9 cellular contexts compared by ENCODE assay signal in the genomic region with DNA sequence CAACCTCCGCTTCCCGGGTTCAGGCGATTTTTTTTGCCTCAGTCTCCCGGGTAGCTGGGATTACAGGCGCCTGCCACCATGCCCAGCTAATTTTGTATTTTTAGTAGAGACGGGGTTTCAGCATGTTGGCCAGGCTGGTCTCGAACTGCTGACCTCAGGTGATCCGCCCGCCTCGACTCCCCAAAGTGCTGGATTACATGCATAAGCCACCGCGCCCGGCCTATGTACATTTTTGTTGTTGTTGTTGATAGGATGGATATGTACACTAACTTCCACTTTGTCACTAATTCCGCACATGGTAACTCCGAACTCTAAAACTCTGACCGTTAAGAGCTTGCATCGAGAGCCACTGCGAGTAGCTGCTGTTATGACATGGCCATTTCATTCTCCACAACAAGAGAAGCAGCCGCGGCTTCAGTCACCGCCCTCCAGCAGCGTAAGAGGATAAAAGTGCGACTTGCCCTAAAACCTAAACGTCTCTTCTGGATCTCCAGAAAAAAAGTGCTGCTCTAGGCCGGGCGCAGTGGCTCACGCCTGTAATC. TPM values are rescaled to one million over a fixed set of nuclear protein-coding genes. Genes with fewer than 3 reads are reported as not detected.
DNase-seq lines count a peak whose midpoint lies in the region; ATAC-seq and TF ChIP-seq lines count a peak whose summit lies in the region.
"Had no signal": no experiment of that assay in that cellular context is flagged by ENCODE, and none has a peak within 500 bp of the region (broad histone marks: within the 10 kb centered on the region; RNA-seq: fewer than 3 reads in every experiment).

No MANE protein-coding gene starts in this region.

- H3K9me3 Mint-ChIP-seq in activated T-cell treated with anti-CD3 and anti-CD28 coated beads, Interleukin-2, amount 50 U/mL, for 72 hours: no peaks in the 10 kb centered on the region
- no peaks in the 10 kb centered on the region for H3K9me3 Mint-ChIP-seq in activated T-helper 1 cell treated with anti-CD3 and anti-CD28 coated beads, Interleukin-12 subunit alpha, Interleukin-12 subunit beta, Interleukin-2, Interleukin-4 antibody, amounts not matched to agents 30 ng/mL and 10 ng/mL and 1 ng/mL, durations not matched to agents 14 hours and 24 hours and 36 hours
- H3K9me3 Mint-ChIP-seq: memory B cell had no signal

- H3K27me3 Mint-ChIP-seq in activated T-cell treated with anti-CD3 and anti-CD28 coated beads, Interleukin-2, amount 50 U/mL, for 72 hours (ENCODE audit: low read depth): no peaks in the 10 kb centered on the region
- H3K27me3 Mint-ChIP-seq in activated T-helper 1 cell treated with anti-CD3 and anti-CD28 coated beads, Interleukin-12 subunit alpha, Interleukin-12 subunit beta, Interleukin-2, Interleukin-4 antibody, amounts not matched to agents 30 ng/mL and 10 ng/mL and 1 ng/mL, durations not matched to agents 14 hours and 24 hours and 36 hours (ENCODE audit: insufficient read depth): no peaks in the 10 kb centered on the region
- H3K27me3 Mint-ChIP-seq: memory B cell had no signal

- peak overlapping the region; percentile 92 to 99 for H3K4me3 Mint-ChIP-seq in activated T-cell treated with anti-CD3 and anti-CD28 coated beads, Interleukin-2, amount 50 U/mL, for 72 hours
- H3K4me3 Mint-ChIP-seq in activated T-helper 1 cell treated with anti-CD3 and anti-CD28 coated beads, Interleukin-12 subunit alpha, Interleukin-12 subunit beta, Interleukin-2, Interleukin-4 antibody, amounts not matched to agents 30 ng/mL and 10 ng/mL and 1 ng/mL, durations not matched to agents 14 hours and 24 hours and 36 hours: peak overlapping the region; percentile 97

- TF ChIP-seq CTCF in right lobe of liver (IDR thresholded peaks at IDR 0.05) (no peak), tibial artery (IDR thresholded peaks at IDR 0.05) (no peak)

- H3K27ac Mint-ChIP-seq in activated T-cell treated with anti-CD3 and anti-CD28 coated beads, Interleukin-2, amount 50 U/mL, for 72 hours: peak overlapping the region; percentile 98
- no peak overlapping the region for H3K27ac Mint-ChIP-seq in activated T-helper 1 cell treated with anti-CD3 and anti-CD28 coated beads, Interleukin-12 subunit alpha, Interleukin-12 subunit beta, Interleukin-2, Interleukin-4 antibody, amounts not matched to agents 30 ng/mL and 10 ng/mL and 1 ng/mL, durations not matched to agents 14 hours and 24 hours and 36 hours

- 83% methylated on average over 12 of the region's 27 CpGs for WGBS in right lobe of liver (ENCODE audit: insufficient coverage, low coverage, low lambda C conversion rate, missing lambda C conversion rate)

- ATAC-seq in activated T-cell treated with anti-CD3 and anti-CD28 coated beads, Interleukin-2, amount 50 U/mL, for 72 hours (replicated peaks in 1 of 2): no peak
- ATAC-seq in right lobe of liver (no peak), GM19324 (IDR thresholded peaks at IDR 0.05; ENCODE audit: low FRiP score, unreplicated experiment) (no peak)

- H3K4me1 ChIP-seq in right lobe of liver (peaks cover 0 to 9% (median 4%) of the 10 kb centered on the region in 4 donors), tibial artery (peaks cover 0 to 17% (median 13%) of the 10 kb centered on the region in 4 donors)

- H3K9me3 ChIP-seq in right lobe of liver (no peaks in the 10 kb centered on the region), tibial artery (no peaks in the 10 kb centered on the region)

- H3K4me1 Mint-ChIP-seq in activated T-cell treated with anti-CD3 and anti-CD28 coated beads, Interleukin-2, amount 50 U/mL, for 72 hours (ENCODE audit: low read depth): peaks cover 31% of the 10 kb centered on the region
- H3K4me1 Mint-ChIP-seq in activated T-helper 1 cell treated with anti-CD3 and anti-CD28 coated beads, Interleukin-12 subunit alpha, Interleukin-12 subunit beta, Interleukin-2, Interleukin-4 antibody, amounts not matched to agents 30 ng/mL and 10 ng/mL and 1 ng/mL, durations not matched to agents 14 hours and 24 hours and 36 hours (ENCODE audit: low read depth): peaks cover 33% of the 10 kb centered on the region

- H3K27ac ChIP-seq in right lobe of liver (no peak overlapping the region), tibial artery (peak overlapping the region; percentile 78 to 82)

- no peak for DNase-seq in activated T-cell treated with anti-CD3 and anti-CD28 coated beads, Interleukin-2, amount 50 U/mL, for 72 hours
- DNase-seq in activated T-cell treated with anti-CD3 and anti-CD28 coated beads, Interleukin-2, amount 50 U/mL, for 1 hour: no peak
- no peak for DNase-seq in activated T-helper 1 cell treated with anti-CD3 and anti-CD28 coated beads, Interleukin-12 subunit alpha, Interleukin-12 subunit beta, Interleukin-2, Interleukin-4 antibody, amounts not matched to agents 30 ng/mL and 10 ng/mL and 1 ng/mL, durations not matched to agents 14 hours and 24 hours and 36 hours (ENCODE audit: low spot score)
- DNase-seq in right lobe of liver: no peak
- no peak for DNase-seq in tibial artery
- DNase-seq in hippocampal formation (lab: John Stamatoyannopoulos, UW): no peak
- DNase-seq in NCI-H2196 (lab: John Stamatoyannopoulos, UW; ENCODE audit: unreplicated experiment): no peak

- H3K36me3 ChIP-seq in right lobe of liver (peaks cover 0 to 24% (median 14%) of the 10 kb centered on the region in 4 donors), tibial artery (peaks cover 25 to 30% (median 26%) of the 10 kb centered on the region in 3 donors)

- intact Hi-C loops in activated T-helper 1 cell treated with anti-CD3 and anti-CD28 coated beads, Interleukin-12 subunit alpha, Interleukin-12 subunit beta, Interleukin-2, Interleukin-4 antibody, amounts not matched to agents 30 ng/mL and 10 ng/mL and 1 ng/mL, durations not matched to agents 14 hours and 24 hours and 36 hours (cut with micrococcal nuclease): loop anchor here (1.0 kb wide), 3 partner anchors 9 to 60 kb away; partner anchors contain the start of genes DCTN2 and GLI1
- intact Hi-C loops in right lobe of liver (cut with DNase I) (no loop called here), tibial artery (cut with DNase I; ENCODE audit: low total_unique reads) (loop anchor here (10.0 kb wide), 1 partner anchor 138 kb away; no protein-coding TSS in a partner anchor)

- TF ChIP-seq POLR2A in right lobe of liver (IDR thresholded peaks at IDR 0.05): no peak

- H3K36me3 Mint-ChIP-seq in activated T-cell treated with anti-CD3 and anti-CD28 coated beads, Interleukin-2, amount 50 U/mL, for 72 hours (ENCODE audit: insufficient read depth in 2 of 2): peaks cover 24 to 40% of the 10 kb centered on the region in 2 donors
- peaks cover 31% of the 10 kb centered on the region for H3K36me3 Mint-ChIP-seq in activated T-helper 1 cell treated with anti-CD3 and anti-CD28 coated beads, Interleukin-12 subunit alpha, Interleukin-12 subunit beta, Interleukin-2, Interleukin-4 antibody, amounts not matched to agents 30 ng/mL and 10 ng/mL and 1 ng/mL, durations not matched to agents 14 hours and 24 hours and 36 hours (ENCODE audit: low read depth)

- H3K4me3 ChIP-seq in right lobe of liver (peak overlapping the region in 2 of 3 donors; percentile 93 to 94), tibial artery (peak overlapping the region; percentile 86 to 98)

- H3K27me3 ChIP-seq in right lobe of liver (no peaks in the 10 kb centered on the region), tibial artery (peaks cover 0 to 6% of the 10 kb centered on the region in 2 donors)

RNA-seq across cellular contexts. Expression of gene MARS1, which starts 0.7 kb away (rescaled TPM):
- total RNA-seq in activated T-cell treated with anti-CD3 and anti-CD28 coated beads, Interleukin-2, amount 50 U/mL, for 72 hours: 100 to 1,000 TPM; 575 to 653 TPM
- 283 and 318 TPM in 2 replicates for total RNA-seq in activated T-helper 1 cell treated with anti-CD3 and anti-CD28 coated beads, Interleukin-12 subunit alpha, Interleukin-12 subunit beta, Interleukin-2, Interleukin-4 antibody, amounts not matched to agents 30 ng/mL and 10 ng/mL and 1 ng/mL, durations not matched to agents 14 hours and 24 hours and 36 hours
- total RNA-seq in right lobe of liver: 10 to 100 TPM; 53.4 to 66.6 (median 60.4) TPM

RNA-seq across cellular contexts. Expression of gene ARHGAP9, which starts 7.5 kb away (rescaled TPM):
- total RNA-seq in activated T-cell treated with anti-CD3 and anti-CD28 coated beads, Interleukin-2, amount 50 U/mL, for 72 hours: 100 to 1,000 TPM; 119 to 153 TPM
- total RNA-seq in activated T-helper 1 cell treated with anti-CD3 and anti-CD28 coated beads, Interleukin-12 subunit alpha, Interleukin-12 subunit beta, Interleukin-2, Interleukin-4 antibody, amounts not matched to agents 30 ng/mL and 10 ng/mL and 1 ng/mL, durations not matched to agents 14 hours and 24 hours and 36 hours: 102 TPM in 2 replicates
- 10 to 100 TPM in 1 of 6 experiments, 1 to 10 TPM in 5; 3.5 to 11.0 (median 6.8) TPM for total RNA-seq in right lobe of liver

RNA-seq across cellular contexts. Expression of gene GLI1, which starts 27.5 kb away (rescaled TPM):
- 1 to 10 TPM in 1 of 2 donors, under 1 TPM in 1; 0.21 to 1.3 TPM for total RNA-seq in activated T-cell treated with anti-CD3 and anti-CD28 coated beads, Interleukin-2, amount 50 U/mL, for 72 hours
- total RNA-seq in activated T-helper 1 cell treated with anti-CD3 and anti-CD28 coated beads, Interleukin-12 subunit alpha, Interleukin-12 subunit beta, Interleukin-2, Interleukin-4 antibody, amounts not matched to agents 30 ng/mL and 10 ng/mL and 1 ng/mL, durations not matched to agents 14 hours and 24 hours and 36 hours: 1.5 and 2.5 TPM in 2 replicates
- under 1 TPM; 0.16 to 0.74 (median 0.55) TPM for total RNA-seq in right lobe of liver

RNA-seq across cellular contexts. Expression of gene INHBE, which starts 32.0 kb away (rescaled TPM):
- total RNA-seq in activated T-cell treated with anti-CD3 and anti-CD28 coated beads, Interleukin-2, amount 50 U/mL, for 72 hours: 1 to 10 TPM; 3.8 to 4.8 TPM
- total RNA-seq in activated T-helper 1 cell treated with anti-CD3 and anti-CD28 coated beads, Interleukin-12 subunit alpha, Interleukin-12 subunit beta, Interleukin-2, Interleukin-4 antibody, amounts not matched to agents 30 ng/mL and 10 ng/mL and 1 ng/mL, durations not matched to agents 14 hours and 24 hours and 36 hours: 0.22 and 0.41 TPM in 2 replicates
- 100 to 1,000 TPM in 4 of 6 experiments, 10 to 100 TPM in 2; 17.4 to 302 (median 150) TPM for total RNA-seq in right lobe of liver

RNA-seq across cellular contexts. Expression of gene DDIT3, which starts 33.2 kb away (rescaled TPM):
- 10 to 100 TPM; 64.6 to 71.7 TPM for total RNA-seq in activated T-cell treated with anti-CD3 and anti-CD28 coated beads, Interleukin-2, amount 50 U/mL, for 72 hours
- 17.8 and 18.1 TPM in 2 replicates for total RNA-seq in activated T-helper 1 cell treated with anti-CD3 and anti-CD28 coated beads, Interleukin-12 subunit alpha, Interleukin-12 subunit beta, Interleukin-2, Interleukin-4 antibody, amounts not matched to agents 30 ng/mL and 10 ng/mL and 1 ng/mL, durations not matched to agents 14 hours and 24 hours and 36 hours
- 10 to 100 TPM; 11.3 to 26.7 (median 18.7) TPM for total RNA-seq in right lobe of liver

Comparison
In these comparisons a context has a peak if more than half of its experiments do, and no peak if none do; other contexts are left out.
1. H3K27ac ChIP-seq: peak in tibial artery (2 of 2); none in right lobe of liver (0 of 3).
2. intact Hi-C loops: an anchor here in activated T-helper 1 cell treated with anti-CD3 and anti-CD28 coated beads, Interleukin-12 subunit alpha, Interleukin-12 subunit beta, Interleukin-2, Interleukin-4 antibody, amounts not matched to agents 30 ng/mL and 10 ng/mL and 1 ng/mL, durations not matched to agents 14 hours and 24 hours and 36 hours (1.0 kb wide) and tibial artery (10.0 kb wide); none called in right lobe of liver.